ENCODE assay signal across 1 cellular context in the genomic region with DNA sequence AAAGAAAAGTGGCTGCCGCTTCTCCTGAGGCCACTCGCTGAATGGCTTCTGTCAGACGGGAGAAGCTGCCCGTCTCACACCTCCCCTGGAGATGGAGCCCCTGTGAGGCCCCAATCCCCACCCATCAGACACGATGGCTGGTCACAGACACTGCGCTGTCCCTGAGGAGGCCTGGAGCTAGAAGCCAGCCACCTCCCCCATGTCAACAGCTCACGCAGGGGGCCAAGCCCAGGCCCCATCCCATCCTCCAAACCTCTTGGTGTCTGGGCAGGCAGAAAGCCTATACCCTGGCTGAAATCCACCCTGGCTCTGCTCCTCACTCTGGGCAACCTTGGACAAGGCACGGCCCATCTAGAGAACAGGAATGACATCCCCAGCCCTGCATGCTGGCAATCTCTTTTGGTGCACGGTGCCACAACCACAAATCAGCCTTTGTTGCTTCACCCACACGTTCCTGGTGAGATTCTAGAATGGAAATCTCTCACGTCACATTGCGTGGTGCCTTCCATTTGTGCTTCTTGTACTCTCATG.
TF ChIP-seq lines count a peak whose summit lies in the region.

No MANE protein-coding gene starts in this region.

TF ChIP-seq in IMR-90, 13 proteins besides CTCF, POLR2A, EP300 and RAD21 (continued from another document):
- TF ChIP-seq BHLHE40 (IDR thresholded peaks at IDR 0.05; ENCODE audit: low read depth, low read length) (no peak), SMC3 (IDR thresholded peaks at IDR 0.05; ENCODE audit: low read depth, low read length) (no peak)
- TF ChIP-seq, protein P1, sequence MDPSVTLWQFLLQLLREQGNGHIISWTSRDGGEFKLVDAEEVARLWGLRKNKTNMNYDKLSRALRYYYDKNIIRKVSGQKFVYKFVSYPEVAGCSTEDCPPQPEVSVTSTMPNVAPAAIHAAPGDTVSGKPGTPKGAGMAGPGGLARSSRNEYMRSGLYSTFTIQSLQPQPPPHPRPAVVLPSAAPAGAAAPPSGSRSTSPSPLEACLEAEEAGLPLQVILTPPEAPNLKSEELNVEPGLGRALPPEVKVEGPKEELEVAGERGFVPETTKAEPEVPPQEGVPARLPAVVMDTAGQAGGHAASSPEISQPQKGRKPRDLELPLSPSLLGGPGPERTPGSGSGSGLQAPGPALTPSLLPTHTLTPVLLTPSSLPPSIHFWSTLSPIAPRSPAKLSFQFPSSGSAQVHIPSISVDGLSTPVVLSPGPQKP (IDR thresholded peaks at IDR 0.05; ENCODE audit: borderline replicate concordance, low read depth, low read length) = no peak
